Comparison of ENCODE assay signal across 16 cellular contexts in the genomic region with DNA sequence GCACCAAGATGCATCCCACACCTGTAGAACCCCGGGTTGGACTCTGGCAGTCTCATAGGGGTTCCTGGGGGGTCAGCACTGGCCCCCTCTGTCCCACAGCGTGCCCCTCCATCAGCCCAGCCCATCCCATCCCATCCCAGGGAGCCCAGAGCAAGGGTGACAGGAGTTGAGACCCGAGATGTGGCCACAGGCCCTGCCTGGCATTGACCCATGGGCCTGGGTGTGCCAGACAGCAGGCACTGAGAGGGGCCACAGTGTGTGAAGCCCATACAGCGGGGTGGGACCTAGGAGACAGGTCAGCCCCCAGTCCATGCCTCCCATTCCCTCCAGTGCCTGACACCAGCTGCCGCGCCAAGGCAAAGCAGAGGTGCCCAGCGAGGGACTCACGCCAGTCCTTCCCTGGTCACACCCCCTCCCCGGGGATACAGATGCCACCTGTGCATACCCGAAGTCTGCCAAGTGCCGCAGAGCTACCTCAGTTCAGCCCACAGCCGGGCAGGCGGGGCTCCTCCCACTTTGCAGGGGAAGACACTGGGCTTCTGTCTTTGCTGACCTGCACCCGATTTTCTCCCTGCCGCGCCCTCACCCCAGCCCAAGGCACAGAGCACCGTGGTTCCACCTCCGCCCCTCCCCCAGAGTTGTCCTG. TPM values are rescaled to one million over a fixed set of nuclear protein-coding genes. Genes with fewer than 3 reads are reported as not detected.
A peak's percentile ranks its signal among the peaks of the same experiment; 100 is the strongest.
DNase-seq lines count a peak whose midpoint lies in the region; ATAC-seq and TF ChIP-seq lines count a peak whose summit lies in the region.
"Had no signal": no experiment of that assay in that cellular context is flagged by ENCODE, and none has a peak within 500 bp of the region (broad histone marks: within the 10 kb centered on the region; RNA-seq: fewer than 3 reads in every experiment).

No MANE protein-coding gene starts in this region.

- no peak overlapping the region for H3K9ac ChIP-seq in PC-3 (ENCODE audit: low read length)

- ATAC-seq in PC-3 = no peak
- no peak for ATAC-seq in heart right ventricle
- peak in 2 of 4 donors; percentile 14 to 55 for ATAC-seq in psoas muscle
- no peak for ATAC-seq in GM19395 (IDR thresholded peaks at IDR 0.05; ENCODE audit: unreplicated experiment)
- no peak for ATAC-seq in HG03135 (IDR thresholded peaks at IDR 0.05; ENCODE audit: unreplicated experiment)
- ATAC-seq: activated CD8-positive, alpha-beta memory T cell treated with anti-CD3 and anti-CD28 coated beads, Interleukin-2, amount 10 ng/mL, durations not matched to agents 7 days and 5 days; CD8-positive, alpha-beta T cell; naive thymus-derived CD4-positive, alpha-beta T cell; stimulated activated naive B cell treated with anti-CD40 and anti-IgM and Interleukin-4, amounts not matched to agents 10 μg/mL and 1 μg/mL and 100 μg/mL, for 72 hours had no signal

- H3K4me2 ChIP-seq in PC-3 (ENCODE audit: low read length) = 0 out of 2 replicates have a peak overlapping the region, but pooled peaks have one; percentile 11

- no peaks in the 10 kb centered on the region for H4K20me1 ChIP-seq in PC-3 (ENCODE audit: low read length)

- peaks cover 14% of the 10 kb centered on the region for H3K4me1 ChIP-seq in PC-3 (ENCODE audit: insufficient read depth, low read length)
- peaks cover 15 to 97% (median 70%) of the 10 kb centered on the region in 9 donors for H3K4me1 ChIP-seq in heart right ventricle
- peaks cover 48% of the 10 kb centered on the region for H3K4me1 ChIP-seq in psoas muscle

- H3K27me3 ChIP-seq in PC-3 (ENCODE audit: low read length) = no peaks in the 10 kb centered on the region
- H3K27me3 ChIP-seq in heart right ventricle = peaks cover 0 to 34% (median 0%) of the 10 kb centered on the region in 7 donors
- no peaks in the 10 kb centered on the region for H3K27me3 ChIP-seq in psoas muscle (ENCODE audit: insufficient read depth in 3 of 3, low read length in 2 of 3)

- H3K36me3 ChIP-seq in PC-3 (ENCODE audit: low read depth, low read length) (no peaks in the 10 kb centered on the region), heart right ventricle (no peaks in the 10 kb centered on the region), psoas muscle (ENCODE audit: insufficient read depth in 1 of 2, low read depth in 1 of 2) (no peaks in the 10 kb centered on the region)

- H3K9me2 ChIP-seq in PC-3 (replicated peaks; ENCODE audit: low read length) = no peaks in the 10 kb centered on the region

- WGBS in heart right ventricle, 2 donors = 75 to 80% methylated on average over 18 of the region's 18 CpGs
- 35 to 44% (median 38%) methylated on average over 16 to 18 of the region's 18 CpGs for whole genome bisulfite sequencing in psoas muscle, 3 donors

- POLR2A ChIA-PET in PC-3 (lab: Charles Lee; ENCODE audit: unreplicated experiment) = no interaction called here

- H3K27ac ChIP-seq in PC-3 (ENCODE audit: low read length) (no peak overlapping the region), heart right ventricle (peak overlapping the region in 9 of 10 donors; percentile 4 to 93 (median 74)), psoas muscle (peak overlapping the region; percentile 36)

- no peaks in the 10 kb centered on the region for H3F3A ChIP-seq in PC-3 (ENCODE audit: low read length, unreplicated experiment)

- no peak for TF ChIP-seq CTCF in PC-3 (conservative IDR thresholded peaks at IDR 0.05; ENCODE audit: low read depth, low read length)
- TF ChIP-seq CTCF in heart right ventricle (IDR thresholded peaks at IDR 0.05) = no peak
- TF ChIP-seq CTCF in psoas muscle (IDR thresholded peaks at IDR 0.05) = no peak

- H3K4me3 ChIP-seq in PC-3 (ENCODE audit: low read length) (no peak overlapping the region), heart right ventricle (peak overlapping the region in 1 of 10 donors; percentile 9), psoas muscle (no peak overlapping the region)

- H3K9me3 ChIP-seq in PC-3 (ENCODE audit: low read length) = no peaks in the 10 kb centered on the region
- H3K9me3 ChIP-seq in heart right ventricle = no peaks in the 10 kb centered on the region
- H3K9me3 ChIP-seq in psoas muscle = no peaks in the 10 kb centered on the region

- 0 out of 2 replicates have a peak overlapping the region, but pooled peaks have one; percentile 25 for H2AFZ ChIP-seq in PC-3 (ENCODE audit: low read length)

- H3K79me2 ChIP-seq in PC-3 (ENCODE audit: low read length) = no peaks in the 10 kb centered on the region

- CTCF ChIA-PET in PC-3 (lab: Charles Lee) = no interaction called here

- DNase-seq in DMS53 (lab: John Stamatoyannopoulos, UW) (peak; percentile 22), DMS53 treated with DMSO at 0.1 percent for 48 hours (lab: John Stamatoyannopoulos, UW; ENCODE audit: unreplicated experiment) (no peak), PC-3 (no peak), heart right ventricle (peak in 1 of 2 donors; percentile 3), psoas muscle (peak in 1 of 2 donors; percentile 58), activated gamma-delta T cell treated with Interleukin-2 at 50 U/mL for 16 hours (no peak)
- DNase-seq: activated CD8-positive, alpha-beta memory T cell treated with anti-CD3 and anti-CD28 coated beads, Interleukin-2, amount 10 ng/mL, durations not matched to agents 7 days and 5 days; CD8-positive, alpha-beta T cell; GDM1; H7; kidney glomerular epithelial cell; naive thymus-derived CD4-positive, alpha-beta T cell; NCI-H1694 treated with DMSO at 0.1 percent for 48 hours; stimulated activated naive B cell treated with anti-CD40 and anti-IgM and Interleukin-4, amounts not matched to agents 10 μg/mL and 1 μg/mL and 100 μg/mL, for 72 hours had no signal

- BruUV-seq in PC-3 (replicated peaks; lab: Mats Ljungman, UMichigan) = no TSS peak

- intact Hi-C loops in PC-3 (cut with micrococcal nuclease) (no loop called here), heart right ventricle (cut with DNase I) (loop anchor here in 5 of 10 donors (5.0 to 10.0 kb wide), 3 partner anchors 58 to 73 kb away; a partner anchor contains a TSS), psoas muscle (cut with DNase I) (loop anchor here in 1 of 2 donors (5.0 kb wide), 1 partner anchor 458 kb away; no protein-coding TSS in a partner anchor)

RNA-seq across cellular contexts. Expression of a gene that starts 50.4 kb away (rescaled TPM):
- total RNA-seq in PC-3 (2014; rRNA removed) (0.52 and 1.2 TPM in 2 replicates), heart right ventricle (1 to 10 TPM; 2.0 to 6.1 (median 3.9) TPM), psoas muscle (1 to 10 TPM in 1 of 4 donors, under 1 TPM in 3; 0.50 to 1.5 (median 0.83) TPM)
- polyA plus RNA-seq in heart right ventricle (1 to 10 TPM; 1.5 to 2.3 TPM), psoas muscle (under 1 TPM; 0.09 to 0.35 (median 0.26) TPM)

RNA-seq across cellular contexts. Expression of a gene that starts 58.7 kb away (rescaled TPM):
- total RNA-seq in PC-3 (2014; rRNA removed) (12.0 TPM in 2 replicates), heart right ventricle (10 to 100 TPM; 28.6 to 49.2 (median 36.3) TPM), psoas muscle (10 to 100 TPM in 2 of 4 donors, 1 to 10 TPM in 2; 6.9 to 40.4 (median 11.5) TPM)
- polyA plus RNA-seq in heart right ventricle (10 to 100 TPM in 1 of 2 donors, 1 to 10 TPM in 1; 9.1 to 11.0 TPM), psoas muscle (10 to 100 TPM in 1 of 3 donors, 1 to 10 TPM in 2; 3.1 to 11.2 (median 3.4) TPM)
- total RNA-seq: activated CD8-positive, alpha-beta memory T cell treated with anti-CD3 and anti-CD28 coated beads, Interleukin-2, amount 10 ng/mL, durations not matched to agents 7 days and 5 days; CD8-positive, alpha-beta T cell; naive thymus-derived CD4-positive, alpha-beta T cell had no signal
- polyA plus RNA-seq: naive thymus-derived CD4-positive, alpha-beta T cell had no signal
